In genomic region chr10:70730955-70731354, GRCh38 we compare ENCODE assay signal across 32 cellular contexts. TPM values are rescaled to one million over a fixed set of nuclear protein-coding genes. Genes with fewer than 3 reads are reported as not detected.
DNase-seq lines count a peak whose midpoint lies in the region; ATAC-seq, FAIRE-seq and TF ChIP-seq lines count a peak whose summit lies in the region.
"Had no signal": no experiment of that assay in that cellular context is flagged by ENCODE, and none has a peak within 500 bp of the region (broad histone marks: within the 10 kb centered on the region; RNA-seq: fewer than 3 reads in every experiment).

No MANE protein-coding gene starts in this region.

- no peaks in the 10 kb centered on the region for H3K9me3 Mint-ChIP-seq in nephron progenitor cell
- no peaks in the 10 kb centered on the region for H3K9me3 Mint-ChIP-seq in type B pancreatic cell
- H3K9me3 Mint-ChIP-seq: CD14-positive monocyte; CD4-positive, alpha-beta memory T cell; CD4-positive, CD25-positive, alpha-beta regulatory T cell; CD8-positive, alpha-beta memory T cell had no signal

- TF ChIP-seq POLR2A in K562 (conservative IDR thresholded peaks at IDR 0.05), result no peak

- peaks cover 0 to 14% of the 10 kb centered on the region in 2 experiments; a peak in 1 of 5 replicates for H3K4me1 ChIP-seq in K562 (replicated peaks in 1 of 2; ENCODE audit: control insufficient read depth in 2 of 2, insufficient read depth in 2 of 2, low read length in 2 of 2)
- H3K4me1 ChIP-seq: BE2C, BLaER1 had no signal

- FAIRE-seq in HTR-8/SVneo (lab: Jason Lieb, UNC), result peak; percentile 72
- peak; percentile 42 for FAIRE-seq in K562 (lab: Jason Lieb, UNC)
- FAIRE-seq in urothelium cell line (lab: Jason Lieb, UNC), result peak; percentile 84
- FAIRE-seq: A204.1, GM12878, GM12892, GM18507 had no signal

- ATAC-seq in K562, result no peak
- ATAC-seq: GM12878 had no signal

- H3K9me3 ChIP-seq in K562 (replicated peaks; ENCODE audit: control insufficient read depth, insufficient read depth, low read depth, low read length), result no peaks in the 10 kb centered on the region
- H3K9me3 ChIP-seq: BE2C, BLaER1 had no signal

- TF ChIP-seq RAD21 in K562 (CRISPR knock-in tag; conservative IDR thresholded peaks at IDR 0.05 in 1 of 2, IDR thresholded peaks at IDR 0.05 in 1 of 2), result no peak

- no peak overlapping the region for H3K4me3 ChIP-seq in K562
- H3K4me3 ChIP-seq: BLaER1, GM12878 had no signal

- H3K4me1 Mint-ChIP-seq in nephron progenitor cell (peaks cover 20% of the 10 kb centered on the region), type B pancreatic cell (ENCODE audit: unreplicated experiment) (peaks cover 5% of the 10 kb centered on the region)
- H3K4me1 Mint-ChIP-seq: CD14-positive monocyte; CD4-positive, alpha-beta memory T cell; CD8-positive, alpha-beta memory T cell had no signal

- intact Hi-C loops in K562 (cut with micrococcal nuclease) (no loop called here), posterior cingulate gyrus (cut with DNase I) (no loop called here)

- no peaks in the 10 kb centered on the region for H3K36me3 Mint-ChIP-seq in nephron progenitor cell (ENCODE audit: low read depth)
- no peaks in the 10 kb centered on the region for H3K36me3 Mint-ChIP-seq in type B pancreatic cell
- H3K36me3 Mint-ChIP-seq: CD14-positive monocyte; CD4-positive, alpha-beta memory T cell; CD4-positive, CD25-positive, alpha-beta regulatory T cell; CD8-positive, alpha-beta memory T cell had no signal

- BruUV-seq in K562 (replicated peaks; lab: Mats Ljungman, UMichigan), result no TSS peak

- no peak for TF ChIP-seq EP300 in K562 (IDR thresholded peaks at IDR 0.05; ENCODE audit: low read length)

- H3K27ac Mint-ChIP-seq in nephron progenitor cell, result peak overlapping the region; percentile 64
- no peak overlapping the region for H3K27ac Mint-ChIP-seq in type B pancreatic cell
- H3K27ac Mint-ChIP-seq: CD14-positive monocyte; CD4-positive, CD25-positive, alpha-beta regulatory T cell had no signal

- 47% methylated on average over 2 of the region's 2 CpGs for WGBS in K562 (ENCODE audit: insufficient coverage, low coverage, missing lambda C conversion rate)

- no peaks in the 10 kb centered on the region for H3K27me3 ChIP-seq in K562 (ENCODE audit: control insufficient read depth in 2 of 2, insufficient read depth in 2 of 2, low read length in 2 of 2)
- H3K27me3 ChIP-seq: BE2C, BLaER1 had no signal

- no peak overlapping the region for H2AFZ ChIP-seq in K562 (ENCODE audit: low read depth, low read length)

- POLR2A ChIA-PET in K562 (lab: Yijun Ruan, JAX), result interaction anchor here (0.8 to 2.6 kb wide), 3 partner anchors 9 to 14 kb away, joined by 3 to 12 read pairs (median 4); no protein-coding TSS in a partner anchor

- H4K20me1 ChIP-seq in K562 (replicated peaks; ENCODE audit: control insufficient read depth, insufficient read depth, low read length), result no peaks in the 10 kb centered on the region
- H4K20me1 ChIP-seq: BLaER1 had no signal

- H3K4me3 Mint-ChIP-seq in nephron progenitor cell (no peak overlapping the region), type B pancreatic cell (no peak overlapping the region)
- H3K4me3 Mint-ChIP-seq: CD14-positive monocyte; CD4-positive, alpha-beta memory T cell; CD4-positive, CD25-positive, alpha-beta regulatory T cell; CD8-positive, alpha-beta memory T cell had no signal

- H3K4me2 ChIP-seq in K562 (ENCODE audit: insufficient read depth, low read length), result no peak overlapping the region
- H3K4me2 ChIP-seq: BLaER1 had no signal

- no peak overlapping the region for H3K9ac ChIP-seq in K562 (ENCODE audit: insufficient read depth in 1 of 2, low read depth in 2 of 2, low read length in 2 of 2)
- H3K9ac ChIP-seq: BLaER1 had no signal

- H3K27me3 Mint-ChIP-seq in nephron progenitor cell (ENCODE audit: low read depth, poor library complexity) (peaks cover 37% of the 10 kb centered on the region), type B pancreatic cell (no peaks in the 10 kb centered on the region)
- H3K27me3 Mint-ChIP-seq: CD4-positive, alpha-beta memory T cell; CD4-positive, CD25-positive, alpha-beta regulatory T cell had no signal

- peaks cover 2% of the 10 kb centered on the region; the same call in 1 of the 3 replicates for H3K79me2 ChIP-seq in K562 (ENCODE audit: control insufficient read depth, insufficient read depth, low read length)

- peaks cover 93% of the 10 kb centered on the region for H3K36me3 ChIP-seq in K562 (ENCODE audit: control insufficient read depth, insufficient read depth, low read length)
- H3K36me3 ChIP-seq: BE2C, BLaER1 had no signal

- H3K9me1 ChIP-seq in K562 (ENCODE audit: control insufficient read depth, insufficient read depth, low read length), result no peaks in the 10 kb centered on the region

- H3K27ac ChIP-seq in K562 (ENCODE audit: extremely low read depth, low read depth, low read length), result no peak overlapping the region
- H3K27ac ChIP-seq: BLaER1 had no signal

- TF ChIP-seq CTCF in K562 (IDR thresholded peaks at IDR 0.05 in 2 of 3, conservative IDR thresholded peaks at IDR 0.05 in 1 of 3; ENCODE audit: insufficient read depth in 2 of 3, low read depth in 1 of 3, low read length in 3 of 3), result no peak
- no peak for TF ChIP-seq CTCF in nephron progenitor cell (IDR thresholded peaks at IDR 0.05)
- no peak for TF ChIP-seq CTCF in type B pancreatic cell (conservative IDR thresholded peaks at IDR 0.05)

- in situ Hi-C loops in K562 (cut with MboI), result no loop called here

- DNase-seq in HTR-8/SVneo (ENCODE audit: insufficient read length, low spot score) (no peak), K562 (ENCODE audit: extremely low read depth in 1 of 4, low spot score in 3 of 4) (no peak), nephron progenitor cell (no peak), urothelium cell line (ENCODE audit: low spot score) (no peak), posterior cingulate gyrus (no peak), nucleus accumbens (lab: John Stamatoyannopoulos, UW) (no peak), type B pancreatic cell (ENCODE audit: extremely low spot score, unreplicated experiment) (no peak)
- DNase-seq: 8988T; ACHN; BE2C; C1 segment of cervical spinal cord; CD4-positive, alpha-beta memory T cell; CD4-positive, CD25-positive, alpha-beta regulatory T cell; CD8-positive, alpha-beta memory T cell; COR-L47; DMS 273 treated with DMSO at 0.1 percent for 48 hours; DMS153; DMS53; DMS79; DND-41; EL; GDM1 had no signal

- CTCF ChIA-PET in K562 (lab: Yijun Ruan, JAX; ENCODE audit: low intra/inter-chr PET ratio), result no interaction called here

TF ChIP-seq in K562, 482 proteins besides CTCF, POLR2A, EP300 and RAD21:
- 0 out of 2 replicates have a peak, but pooled peaks have one; percentile 39 for TF ChIP-seq IRF2 (CRISPR knock-in tag; IDR thresholded peaks at IDR 0.05)
- TF ChIP-seq HBP1 (CRISPR knock-in tag; IDR thresholded peaks at IDR 0.05), result no peak
- peak in 1 of 2 experiments; percentile 63; a peak in 2 of 4 replicates for TF ChIP-seq KDM1A (IDR thresholded peaks at IDR 0.05)

RNA-seq across cellular contexts. Expression of gene TBATA, which starts 54.2 kb away (rescaled TPM):
- total RNA-seq in K562 (2011; cell fraction: chromatin; rRNA removed; ENCODE audit: low replicate concordance), result not detected in 2 replicates
- not detected in 2 replicates for total RNA-seq in K562 (2011; cell fraction: nucleolus; rRNA removed)
- total RNA-seq in K562 (2011; cell fraction: nucleoplasm; rRNA removed), result not detected in 2 replicates
- total RNA-seq in K562 (2014; rRNA removed) (not detected in 2 replicates), K562 (2014; rRNA removed; fragmentation: Illumina TruSeq; extraction: Trizol) (not detected in 2 replicates), K562 (2015; rRNA removed; fragmentation: Illumina TruSeq; extraction: Trizol) (not detected in 2 replicates), K562 (2021) (not detected in 2 replicates), type B pancreatic cell (ENCODE audit: low replicate concordance) (not detected in 2 replicates)
- polyA plus RNA-seq in K562 (2011; rRNA removed) (not detected in 2 replicates), K562 (2014; fragmentation: Illumina TruSeq; extraction: Trizol) (not detected in 2 replicates), K562 (2014; fragmentation: Nextera tagmentation; extraction: Ambion mirVana) (not detected), K562 (2014; rRNA removed) (not detected in 2 replicates)
- polyA plus RNA-seq in K562 (2011; cell fraction: cytosol; rRNA removed), result not detected in 2 replicates
- not detected in 2 replicates for polyA plus RNA-seq in K562 (2011; cell fraction: nucleus; rRNA removed)
- polyA plus RNA-seq in K562 (2012), result not detected in 2 replicates
- polyA minus RNA-seq in K562 (2011; rRNA and poly(A)+ RNA removed), result not detected in 2 replicates
- polyA minus RNA-seq in K562 (2011; cell fraction: cytosol; rRNA and poly(A)+ RNA removed), result not detected in 2 replicates
- not detected in 2 replicates for polyA minus RNA-seq in K562 (2011; cell fraction: nucleus; rRNA and poly(A)+ RNA removed)
- total RNA-seq: A673; CD4-positive, alpha-beta memory T cell; CD4-positive, CD25-positive, alpha-beta regulatory T cell; CD8-positive, alpha-beta memory T cell; Daoy; G401; GM12878 had no signal
- polyA plus RNA-seq: AG04450; CD14-positive monocyte; CD4-positive, alpha-beta memory T cell; CD4-positive, CD25-positive, alpha-beta regulatory T cell; CD8-positive, alpha-beta memory T cell; GM12878 had no signal

RNA-seq across cellular contexts. Expression of gene ADAMTS14, which starts 58.6 kb away (rescaled TPM):
- 66.8 and 209 TPM in 2 replicates for total RNA-seq in K562 (2011; cell fraction: chromatin; rRNA removed; ENCODE audit: low replicate concordance)
- total RNA-seq in K562 (2011; cell fraction: nucleolus; rRNA removed), result 115 and 150 TPM in 2 replicates
- 67.9 and 80.6 TPM in 2 replicates for total RNA-seq in K562 (2011; cell fraction: nucleoplasm; rRNA removed)
- total RNA-seq in K562 (2014; rRNA removed), result 15.9 and 23.8 TPM in 2 replicates
- total RNA-seq in K562 (2014; rRNA removed; fragmentation: Illumina TruSeq; extraction: Trizol), result 4.3 and 6.3 TPM in 2 replicates
- 15.3 and 15.4 TPM in 2 replicates for total RNA-seq in K562 (2015; rRNA removed; fragmentation: Illumina TruSeq; extraction: Trizol)
- 30.4 and 31.7 TPM in 2 replicates for total RNA-seq in K562 (2021)
- 37.4 and 45.4 TPM in 2 replicates for polyA plus RNA-seq in K562 (2011; rRNA removed)
- 27.2 and 39.3 TPM in 2 replicates for polyA plus RNA-seq in K562 (2011; cell fraction: cytosol; rRNA removed)
- polyA plus RNA-seq in K562 (2011; cell fraction: nucleus; rRNA removed), result 187 and 443 TPM in 2 replicates
- polyA plus RNA-seq in K562 (2012), result 30.9 and 86.2 TPM in 2 replicates
- polyA plus RNA-seq in K562 (2014; fragmentation: Illumina TruSeq; extraction: Trizol), result 20.3 and 24.1 TPM in 2 replicates
- polyA plus RNA-seq in K562 (2014; fragmentation: Nextera tagmentation; extraction: Ambion mirVana), result under 1 TPM; 0.04 to 0.27 TPM
- 32.7 and 35.9 TPM in 2 replicates for polyA plus RNA-seq in K562 (2014; rRNA removed)
- polyA minus RNA-seq in K562 (2011; rRNA and poly(A)+ RNA removed), result 8.4 and 15.8 TPM in 2 replicates
- polyA minus RNA-seq in K562 (2011; cell fraction: cytosol; rRNA and poly(A)+ RNA removed), result 15.8 and 16.4 TPM in 2 replicates
- 55.8 and 81.5 TPM in 2 replicates for polyA minus RNA-seq in K562 (2011; cell fraction: nucleus; rRNA and poly(A)+ RNA removed)
- 0.29 and 1.4 TPM in 2 replicates for total RNA-seq in type B pancreatic cell (ENCODE audit: low replicate concordance)
- total RNA-seq: CD4-positive, alpha-beta memory T cell; CD4-positive, CD25-positive, alpha-beta regulatory T cell; CD8-positive, alpha-beta memory T cell; GM12878 had no signal
- polyA plus RNA-seq: CD14-positive monocyte; CD4-positive, alpha-beta memory T cell; CD4-positive, CD25-positive, alpha-beta regulatory T cell had no signal
